19 cellular contexts compared by ENCODE assay signal in the genomic region with DNA sequence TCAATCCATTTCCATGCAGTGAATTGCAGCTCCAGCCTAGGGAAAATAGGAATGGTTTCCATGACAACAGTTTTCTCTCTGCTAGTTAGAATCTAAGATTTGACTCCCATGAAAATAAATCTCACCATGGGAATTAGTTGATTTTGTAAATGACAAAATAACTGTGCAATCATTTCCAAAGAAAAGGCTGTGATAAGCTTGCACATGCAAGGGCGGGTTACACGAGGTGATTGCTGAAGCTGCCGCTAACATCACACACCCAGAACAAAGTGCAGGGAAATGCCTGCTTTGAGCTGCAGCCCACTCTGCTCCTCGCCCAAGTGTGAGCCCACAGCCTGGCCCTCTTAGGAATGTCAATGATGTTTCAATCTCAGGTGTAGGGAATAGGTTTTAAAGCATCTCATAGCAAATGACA. TPM values are rescaled to one million over a fixed set of nuclear protein-coding genes. Genes with fewer than 3 reads are reported as not detected.
"Had no signal": no experiment of that assay in that cellular context is flagged by ENCODE, and none has a peak within 500 bp of the region (broad histone marks: within the 10 kb centered on the region; RNA-seq: fewer than 3 reads in every experiment).

No MANE protein-coding gene starts in this region.

- H3K4me1 Mint-ChIP-seq: nephron progenitor cell had no signal

- H3K27ac Mint-ChIP-seq: effector memory CD8-positive, alpha-beta T cell; nephron progenitor cell; stimulated activated naive B cell treated with anti-CD40 and anti-IgM and Interleukin-4, amounts not matched to agents 10 μg/mL and 1 μg/mL and 100 μg/mL, for 72 hours had no signal

- H3K9me3 Mint-ChIP-seq: effector memory CD8-positive, alpha-beta T cell; nephron progenitor cell; stimulated activated naive B cell treated with anti-CD40 and anti-IgM and Interleukin-4, amounts not matched to agents 10 μg/mL and 1 μg/mL and 100 μg/mL, for 72 hours had no signal

- H3K4me3 Mint-ChIP-seq: effector memory CD8-positive, alpha-beta T cell; nephron progenitor cell; stimulated activated naive B cell treated with anti-CD40 and anti-IgM and Interleukin-4, amounts not matched to agents 10 μg/mL and 1 μg/mL and 100 μg/mL, for 72 hours had no signal

- H3K4me1 ChIP-seq: ascending aorta, left lung, uterus had no signal

- DNase-seq: activated CD4-positive, alpha-beta T cell treated with anti-CD3 and anti-CD28 coated beads for 1 hour; activated CD8-positive, alpha-beta memory T cell treated with anti-CD3 and anti-CD28 coated beads for 24 hours; activated CD8-positive, alpha-beta memory T cell treated with anti-CD3 and anti-CD28 coated beads, Interleukin-2, amount 50 U/mL, for 48 hours; activated effector memory CD4-positive, alpha-beta T cell treated with Interleukin-2 at 50 U/mL for 16 hours; activated naive CD4-positive, alpha-beta T cell treated with anti-CD3 and anti-CD28 coated beads, Interleukin-2, amount 50 U/mL, for 16 hours; activated T-cell treated with anti-CD3 and anti-CD28 coated beads, Interleukin-2, amount 50 U/mL, for 48 hours; effector memory CD8-positive, alpha-beta T cell; kidney; left lung; midbrain; nephron progenitor cell; stimulated activated CD4-positive, alpha-beta T cell treated with anti-CD3 and anti-CD28 coated beads, Interleukin-4, amount 100 ng/mL, for 4 hours; stimulated activated naive B cell treated with anti-CD40 and anti-IgM and Interleukin-4, amounts not matched to agents 10 μg/mL and 1 μg/mL and 100 μg/mL, for 72 hours; T-helper 2 cell; uterus had no signal

- H3K27ac ChIP-seq: ascending aorta, left lung, uterus, VCaP had no signal

- H3K4me3 ChIP-seq: ascending aorta, left lung, smooth muscle cell, uterus had no signal

- H3K27me3 ChIP-seq: ascending aorta, left lung, uterus had no signal

- H3K36me3 ChIP-seq: ascending aorta, left lung, uterus had no signal

- H3K4me2 ChIP-seq: smooth muscle cell had no signal

- H3K9me3 ChIP-seq: ascending aorta, left lung, uterus had no signal

RNA-seq across cellular contexts. Expression of a gene that starts 53.8 kb away (rescaled TPM):
- total RNA-seq: fibroblast of villous mesenchyme had no signal
